23 cellular contexts compared by ENCODE assay signal in the genomic region with DNA sequence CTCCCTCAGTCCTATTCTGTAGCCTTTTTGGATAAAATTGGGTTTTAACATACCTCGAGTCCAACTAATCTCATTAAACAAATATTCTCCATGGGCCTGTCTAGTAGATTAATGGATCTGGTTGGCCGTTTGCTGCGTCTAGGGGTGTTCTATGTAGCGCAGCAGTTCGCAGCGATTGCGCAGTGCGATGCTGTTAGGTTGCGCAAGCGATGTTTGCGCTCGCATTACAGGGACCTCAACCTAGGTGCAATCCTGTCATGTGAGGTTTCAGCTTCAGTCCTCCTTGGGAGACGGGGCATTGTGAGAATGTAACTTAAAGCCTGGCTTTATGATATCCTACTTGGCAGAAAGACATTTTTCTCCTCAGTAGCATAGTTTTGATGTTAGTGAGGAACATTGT.
"Had no signal": no experiment of that assay in that cellular context is flagged by ENCODE, and none has a peak within 500 bp of the region (broad histone marks: within the 10 kb centered on the region; RNA-seq: fewer than 3 reads in every experiment).

No MANE protein-coding gene starts in this region.

- H3K4me3 ChIP-seq: coronary artery, dorsolateral prefrontal cortex, left lung, lower lobe of right lung, psoas muscle, thoracic aorta had no signal

- H3K27me3 Mint-ChIP-seq: activated naive CD8-positive, alpha-beta T cell treated with anti-CD3 and anti-CD28 coated beads, Interleukin-2, amount 10 ng/mL, durations not matched to agents 7 days and 5 days; naive thymus-derived CD8-positive, alpha-beta T cell had no signal

- DNase-seq: activated CD4-positive, alpha-beta T cell treated with anti-CD3 and anti-CD28 coated beads for 4 hours; activated CD4-positive, alpha-beta T cell treated with anti-CD3 and anti-CD28 coated beads, Interleukin-2, amount 50 U/mL, for 48 hours; activated CD8-positive, alpha-beta memory T cell treated with anti-CD3 and anti-CD28 coated beads, Interleukin-2, amount 50 U/mL, for 48 hours; activated gamma-delta T cell; activated naive CD8-positive, alpha-beta T cell treated with anti-CD3 and anti-CD28 coated beads, Interleukin-2, amount 10 ng/mL, durations not matched to agents 7 days and 5 days; amniotic stem cell; brain microvascular endothelial cell; dorsolateral prefrontal cortex; effector memory CD4-positive, alpha-beta T cell; lower lobe of right lung; mesenchymal stem cell; naive thymus-derived CD8-positive, alpha-beta T cell; occipital lobe; psoas muscle; stimulated activated naive CD4-positive, alpha-beta T cell; T-helper 9 cell; trophoblast cell had no signal

- H3K27ac Mint-ChIP-seq: activated naive CD8-positive, alpha-beta T cell treated with anti-CD3 and anti-CD28 coated beads, Interleukin-2, amount 10 ng/mL, durations not matched to agents 7 days and 5 days had no signal

- H3K27ac ChIP-seq: brain microvascular endothelial cell, coronary artery, dorsolateral prefrontal cortex, left lung, lower lobe of right lung, parathyroid adenoma, psoas muscle, thoracic aorta, VCaP had no signal

- H3K9me3 ChIP-seq: left lung, lower lobe of right lung, psoas muscle, thoracic aorta had no signal

- ATAC-seq: lower lobe of right lung; naive thymus-derived CD8-positive, alpha-beta T cell; psoas muscle had no signal

- H3K27me3 ChIP-seq: brain microvascular endothelial cell, left lung had no signal

- H3K4me1 ChIP-seq: parathyroid adenoma had no signal

- H3K9me3 Mint-ChIP-seq: activated naive CD8-positive, alpha-beta T cell treated with anti-CD3 and anti-CD28 coated beads, Interleukin-2, amount 10 ng/mL, durations not matched to agents 7 days and 5 days; naive thymus-derived CD8-positive, alpha-beta T cell; neural crest cell had no signal

- H3K4me3 Mint-ChIP-seq: activated naive CD8-positive, alpha-beta T cell treated with anti-CD3 and anti-CD28 coated beads, Interleukin-2, amount 10 ng/mL, durations not matched to agents 7 days and 5 days; neural crest cell had no signal
